ENCODE assay signal across 8 cellular contexts in the genomic region with DNA sequence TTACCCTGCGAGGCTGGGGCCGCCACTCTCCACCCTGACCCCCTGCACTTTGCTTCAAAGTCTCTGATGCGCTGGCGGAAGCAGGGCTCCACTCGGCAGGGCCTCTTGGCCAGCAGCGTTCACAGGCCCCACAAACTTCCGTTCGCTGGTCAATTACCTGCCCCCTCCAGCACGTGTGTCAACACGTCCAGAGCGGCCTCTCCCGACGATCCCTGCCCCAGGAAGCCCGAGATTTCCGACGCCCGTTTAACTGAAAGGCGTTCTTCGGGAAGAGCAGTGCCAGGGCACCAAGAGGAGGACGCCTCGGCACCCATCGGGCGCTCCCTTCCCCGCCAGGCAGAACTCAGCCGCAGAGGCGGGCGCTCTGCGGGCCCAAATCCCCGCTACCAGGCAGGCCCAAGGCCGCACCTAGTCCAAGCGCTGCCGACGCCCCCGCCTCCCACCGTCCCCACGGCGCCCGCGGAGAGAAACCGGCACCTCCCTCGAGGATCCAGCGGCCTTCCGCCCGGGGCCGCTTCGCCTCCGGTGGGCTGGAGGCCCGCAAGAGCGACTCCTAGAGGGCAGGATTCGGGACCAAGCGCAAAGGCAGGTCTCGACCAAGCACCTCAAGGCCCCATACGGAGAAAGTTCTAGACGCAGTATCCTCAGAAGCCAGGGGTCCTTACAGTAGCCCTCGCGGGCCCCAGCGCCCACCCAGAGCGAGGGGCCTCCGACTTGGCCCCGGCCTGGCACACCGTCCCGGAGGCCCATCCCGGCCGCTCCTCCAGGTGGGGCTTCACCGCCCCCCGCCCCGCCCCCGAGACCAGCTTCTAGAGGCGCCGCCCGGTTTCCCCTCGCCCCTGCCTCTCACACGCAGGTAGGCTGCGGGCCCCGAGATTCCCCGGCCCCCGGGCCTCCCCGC. TPM values are rescaled to one million over a fixed set of nuclear protein-coding genes. Genes with fewer than 3 reads are reported as not detected.
DNase-seq lines count a peak whose midpoint lies in the region; ATAC-seq, FAIRE-seq and TF ChIP-seq lines count a peak whose summit lies in the region.

No MANE protein-coding gene starts in this region.

- in situ Hi-C loops in GM12878 (cut with MboI): no loop called here

- intact Hi-C loops in GM12878 (cut with micrococcal nuclease; ENCODE audit: unreplicated experiment): loop anchor here (5.0 kb wide), 1 partner anchor 204 kb away; the partner anchor contains the start of gene ARHGAP4

- DNase-seq in DMS53 (lab: John Stamatoyannopoulos, UW) (peak; percentile 83), HT-29 (ENCODE audit: low spot score) (peak; percentile 78), SK-N-DZ (ENCODE audit: low spot score) (peak; percentile 58), GM12878 (ENCODE audit: low read depth, low spot score) (no peak), keratinocyte (ENCODE audit: low read depth, low spot score) (no peak), 8988T (no peak)
- peak; percentile 47 to 63 for DNase-seq in stimulated activated CD4-positive, alpha-beta T cell treated with anti-CD3 and anti-CD28 coated beads, Interleukin-4, amount 100 ng/mL, for 48 hours (ENCODE audit: low read depth in 2 of 2)

- RAD21 ChIA-PET in GM12878 (lab: Charles Lee; ENCODE audit: unreplicated experiment): interaction anchor here (0.6 to 1.3 kb wide), 2 partner anchors 36 to 37 kb away, joined by 3 to 4 read pairs; partner anchors contain the start of gene SLC6A8

- H3K27ac ChIP-seq in GM12878 (ENCODE audit: control insufficient read depth, insufficient read depth): peak overlapping the region; percentile 41
- peak overlapping the region; percentile 82 for H3K27ac ChIP-seq in keratinocyte (ENCODE audit: control insufficient read depth, insufficient read depth, low read length)

- FAIRE-seq in GM12878 (lab: Jason Lieb, UNC) (peak; percentile 7), keratinocyte (lab: Jason Lieb, UNC) (no peak)

- H3K4me3 ChIP-seq in GM12878 (peak overlapping the region; percentile 70), keratinocyte (ENCODE audit: control insufficient read depth in 2 of 3, extremely low read depth in 1 of 3, insufficient read depth in 2 of 3, low read depth in 1 of 3, low read length in 3 of 3) (peak overlapping the region; percentile 63 to 83 (median 72))

- H3K9me1 ChIP-seq in keratinocyte (ENCODE audit: control insufficient read depth, extremely low read depth, insufficient read depth, low read length): no peaks in the 10 kb centered on the region

- TF ChIP-seq CTCF in GM12878 (IDR thresholded peaks at IDR 0.05 in 2 of 3, conservative IDR thresholded peaks at IDR 0.05 in 1 of 3; ENCODE audit: control insufficient read depth in 2 of 3, extremely low read depth in 1 of 3, insufficient read depth in 1 of 3, low read depth in 3 of 3, low read length in 3 of 3): peak; percentile 36 to 48 (median 42); a peak in 4 of 6 replicates
- peak in 1 of 3 experiments; percentile 31 for TF ChIP-seq CTCF in keratinocyte (optimal IDR thresholded peaks at IDR 0.05 in 1 of 3, IDR thresholded peaks at IDR 0.05 in 1 of 3, conservative IDR thresholded peaks at IDR 0.05 in 1 of 3; ENCODE audit: extremely low read depth in 1 of 3, insufficient read depth in 2 of 3, low read length in 3 of 3)

- no peaks in the 10 kb centered on the region for H4K20me1 ChIP-seq in GM12878 (ENCODE audit: control insufficient read depth, insufficient read depth)
- H4K20me1 ChIP-seq in keratinocyte (ENCODE audit: control insufficient read depth, extremely low read depth, insufficient read depth, low read length): peaks cover 2% of the 10 kb centered on the region

- peak; percentile 6; the same call in 1 of the 2 replicates for TF ChIP-seq POLR2A in GM12878 (IDR thresholded peaks at IDR 0.05; ENCODE audit: low read depth, low read length)

- POLR2A ChIA-PET in GM12878 (lab: Charles Lee): no interaction called here

- H3K9me3 ChIP-seq in GM12878 (replicated peaks; ENCODE audit: control insufficient read depth, insufficient read depth, low read length) (no peaks in the 10 kb centered on the region; the same call in 2 of the 3 replicates), keratinocyte (ENCODE audit: control insufficient read depth, low read depth, low read length) (no peaks in the 10 kb centered on the region)

- peaks cover 4 to 6% of the 10 kb centered on the region in 2 experiments; a peak in 3 of 4 replicates for H3K36me3 ChIP-seq in GM12878 (ENCODE audit: control insufficient read depth in 2 of 2, insufficient read depth in 2 of 2, low read length in 1 of 2)
- peaks cover 1 to 9% of the 10 kb centered on the region in 2 experiments for H3K36me3 ChIP-seq in keratinocyte (ENCODE audit: control insufficient read depth in 2 of 2, extremely low read depth in 1 of 2, insufficient read depth in 2 of 2, low read length in 2 of 2)

- dilution Hi-C loops in keratinocyte (cut with MboI; ENCODE audit: extremely low pct_ligation_motif_present, low sequenced_read_pairs): no loop called here

- no TSS peak for BruUV-seq in GM12878 (replicated peaks; lab: Mats Ljungman, UMichigan)

- ATAC-seq in GM21381 (IDR thresholded peaks at IDR 0.05; ENCODE audit: unreplicated experiment): peak; percentile 26
- peak; percentile 51 for ATAC-seq in GM12878

- TF ChIP-seq EP300 in GM12878 (IDR thresholded peaks at IDR 0.05; ENCODE audit: borderline replicate concordance in 1 of 2, control insufficient read depth in 1 of 2, low read depth in 2 of 2, low read length in 2 of 2): no peak

- 37% methylated on average over 63 of the region's 78 CpGs for WGBS in GM12878 (ENCODE audit: insufficient coverage, insufficient replicate concordance, low lambda C conversion rate, missing lambda C conversion rate)

- no peaks in the 10 kb centered on the region for H3K27me3 ChIP-seq in GM12878 (replicated peaks in 1 of 2; ENCODE audit: control insufficient read depth in 2 of 2, insufficient read depth in 2 of 2, low read length in 1 of 2)
- no peaks in the 10 kb centered on the region for H3K27me3 ChIP-seq in keratinocyte (ENCODE audit: control insufficient read depth, extremely low read depth, insufficient read depth, low read length)

- H3K4me1 ChIP-seq in GM12878 (ENCODE audit: control insufficient read depth, insufficient read depth, low read length): peaks cover 30% of the 10 kb centered on the region
- peaks cover 35% of the 10 kb centered on the region for H3K4me1 ChIP-seq in keratinocyte (ENCODE audit: control insufficient read depth, extremely low read depth, insufficient read depth, low read length)

- H3K79me2 ChIP-seq in GM12878 (ENCODE audit: control insufficient read depth, insufficient read depth, low read length) (peaks cover 17% of the 10 kb centered on the region), keratinocyte (ENCODE audit: control insufficient read depth, insufficient read depth, low read length) (peaks cover 27% of the 10 kb centered on the region)

- H2AFZ ChIP-seq in GM12878 (ENCODE audit: control insufficient read depth, low read depth, low read length) (peak overlapping the region; percentile 52; the same call in 1 of the 2 replicates), keratinocyte (ENCODE audit: control insufficient read depth, low read length) (no peak overlapping the region)

- no peak for TF ChIP-seq RAD21 in GM12878 (IDR thresholded peaks at IDR 0.05; ENCODE audit: insufficient read depth, low read depth, low read length)

- SMC1A ChIA-PET in GM12878 (lab: Charles Lee; ENCODE audit: uncharacterized antibody, unreplicated experiment): no interaction called here

- H3K9ac ChIP-seq in GM12878 (ENCODE audit: control insufficient read depth, insufficient read depth, low read length): peak overlapping the region; percentile 60
- peak overlapping the region; percentile 78 for H3K9ac ChIP-seq in keratinocyte (ENCODE audit: control insufficient read depth, extremely low read depth, insufficient read depth, low read length)

- H3K4me2 ChIP-seq in GM12878 (ENCODE audit: control insufficient read depth, insufficient read depth) (peak overlapping the region; percentile 32; the same call in 1 of the 2 replicates), keratinocyte (ENCODE audit: control insufficient read depth, extremely low read depth, insufficient read depth, low read depth, low read length) (peak overlapping the region; percentile 86)

- CTCF ChIA-PET in GM12878 (lab: Yijun Ruan, JAX): no interaction called here

RNA-seq across cellular contexts. Expression of gene BCAP31, which starts 0.6 kb away (rescaled TPM):
- 387 and 409 TPM in 2 replicates for total RNA-seq in HT-29 (2014; rRNA removed; shearing (Covaris generic))
- polyA plus RNA-seq in SK-N-DZ (2014; cell fraction: cytosol; rRNA removed): 136 and 164 TPM in 2 replicates
- polyA plus RNA-seq in SK-N-DZ (2014; cell fraction: nucleus; rRNA removed): 43.7 and 77.0 TPM in 2 replicates
- 51.0 and 52.3 TPM in 2 replicates for total RNA-seq in GM12878 (2013; cell fraction: nucleolus; rRNA removed)
- 62.7 and 72.8 TPM in 2 replicates for total RNA-seq in GM12878 (2014; rRNA removed)
- 61.5 and 63.1 TPM in 2 replicates for total RNA-seq in GM12878 (2014; rRNA removed; fragmentation: Illumina TruSeq; extraction: Trizol)
- total RNA-seq in GM12878 (2021): 104 and 109 TPM in 2 replicates
- polyA plus RNA-seq in GM12878 (2011; ENCODE audit: low read depth): 105 TPM
- 52.8 and 82.4 TPM in 2 replicates for polyA plus RNA-seq in GM12878 (2011; rRNA removed)
- 80.8 and 95.5 TPM in 2 replicates for polyA plus RNA-seq in GM12878 (2011; cell fraction: cytosol; rRNA removed)
- 56.0 and 56.2 TPM in 2 replicates for polyA plus RNA-seq in GM12878 (2011; cell fraction: nucleus; rRNA removed)
- 91.6 and 145 TPM in 2 replicates for polyA plus RNA-seq in GM12878 (2012)
- polyA plus RNA-seq in GM12878 (2014; fragmentation: Illumina TruSeq; extraction: Trizol): 73.4 and 78.7 TPM in 2 replicates
- 100 to 1,000 TPM; 201 to 246 TPM for polyA plus RNA-seq in GM12878 (2014; fragmentation: Nextera tagmentation; extraction: Ambion mirVana)
- 71.3 and 79.4 TPM in 2 replicates for polyA plus RNA-seq in GM12878 (2014; rRNA removed)
- polyA plus RNA-seq in GM12878 (2016; fragmentation: Nextera tagmentation; extraction: Ambion mirVana): 100 to 1,000 TPM; 163 to 166 TPM
- polyA minus RNA-seq in GM12878 (2011; rRNA and poly(A)+ RNA removed): 80.5 and 90.3 TPM in 2 replicates
- 25.3 and 32.3 TPM in 2 replicates for polyA minus RNA-seq in GM12878 (2011; cell fraction: cytosol; rRNA and poly(A)+ RNA removed)
- polyA minus RNA-seq in GM12878 (2011; cell fraction: nucleus; rRNA and poly(A)+ RNA removed): 14.9 and 28.0 TPM in 2 replicates
- polyA plus RNA-seq in keratinocyte: 260 to 267 TPM (median 262 TPM) in 3 replicates
- polyA plus RNA-seq in keratinocyte (2011; ENCODE audit: low read depth): 151 TPM
- polyA plus RNA-seq in keratinocyte (2011; cell fraction: cytosol; rRNA removed): 238 and 264 TPM in 2 replicates
- 373 and 377 TPM in 2 replicates for polyA plus RNA-seq in keratinocyte (2011; cell fraction: nucleus; rRNA removed)
- polyA plus RNA-seq in keratinocyte (2012; ENCODE audit: low replicate concordance): 285 and 352 TPM in 2 replicates
- polyA minus RNA-seq in keratinocyte: 247 to 367 TPM (median 298 TPM) in 3 replicates
- polyA minus RNA-seq in keratinocyte (2011; cell fraction: cytosol; rRNA and poly(A)+ RNA removed): 181 TPM
- 111 and 169 TPM in 2 replicates for polyA minus RNA-seq in keratinocyte (2011; cell fraction: nucleus; rRNA and poly(A)+ RNA removed)

RNA-seq across cellular contexts. Expression of gene ABCD1, which starts 1.1 kb away (rescaled TPM):
- 28.2 and 31.6 TPM in 2 replicates for total RNA-seq in HT-29 (2014; rRNA removed; shearing (Covaris generic))
- 7.7 and 10.2 TPM in 2 replicates for polyA plus RNA-seq in SK-N-DZ (2014; cell fraction: cytosol; rRNA removed)
- 12.3 and 13.9 TPM in 2 replicates for polyA plus RNA-seq in SK-N-DZ (2014; cell fraction: nucleus; rRNA removed)
- 10.6 and 14.9 TPM in 2 replicates for total RNA-seq in GM12878 (2013; cell fraction: nucleolus; rRNA removed)
- total RNA-seq in GM12878 (2014; rRNA removed) (3.8 and 5.1 TPM in 2 replicates), GM12878 (2014; rRNA removed; fragmentation: Illumina TruSeq; extraction: Trizol) (1.4 and 1.8 TPM in 2 replicates), GM12878 (2021) (6.5 and 6.8 TPM in 2 replicates)
- polyA plus RNA-seq in GM12878 (2011; ENCODE audit: low read depth): 1.9 TPM
- polyA plus RNA-seq in GM12878 (2011; rRNA removed) (0.55 and 1.3 TPM in 2 replicates), GM12878 (2014; fragmentation: Illumina TruSeq; extraction: Trizol) (0.19 and 0.96 TPM in 2 replicates), GM12878 (2014; fragmentation: Nextera tagmentation; extraction: Ambion mirVana) (under 1 TPM; 0.13 to 0.35 TPM), GM12878 (2014; rRNA removed) (3.9 and 5.1 TPM in 2 replicates), GM12878 (2016; fragmentation: Nextera tagmentation; extraction: Ambion mirVana) (1 to 10 TPM; 1.4 to 1.6 TPM), keratinocyte (0.81 to 2.0 TPM (median 0.86 TPM) in 3 replicates)
- 1.6 and 1.9 TPM in 2 replicates for polyA plus RNA-seq in GM12878 (2011; cell fraction: cytosol; rRNA removed)
- polyA plus RNA-seq in GM12878 (2011; cell fraction: nucleus; rRNA removed): 8.1 and 9.6 TPM in 2 replicates
- polyA plus RNA-seq in GM12878 (2012): 3.9 and 4.1 TPM in 2 replicates
- 2.3 and 4.7 TPM in 2 replicates for polyA minus RNA-seq in GM12878 (2011; rRNA and poly(A)+ RNA removed)
- 2.3 and 2.5 TPM in 2 replicates for polyA minus RNA-seq in GM12878 (2011; cell fraction: cytosol; rRNA and poly(A)+ RNA removed)
- 6.9 and 13.2 TPM in 2 replicates for polyA minus RNA-seq in GM12878 (2011; cell fraction: nucleus; rRNA and poly(A)+ RNA removed)
- polyA plus RNA-seq in keratinocyte (2011; ENCODE audit: low read depth): 0.32 TPM
- polyA plus RNA-seq in keratinocyte (2011; cell fraction: cytosol; rRNA removed): 0.78 and 1.8 TPM in 2 replicates
- 3.2 TPM in 2 replicates for polyA plus RNA-seq in keratinocyte (2011; cell fraction: nucleus; rRNA removed)
- 1.3 and 3.9 TPM in 2 replicates for polyA plus RNA-seq in keratinocyte (2012; ENCODE audit: low replicate concordance)
- polyA minus RNA-seq in keratinocyte: 2.1 to 6.0 TPM (median 2.9 TPM) in 3 replicates
- polyA minus RNA-seq in keratinocyte (2011; cell fraction: cytosol; rRNA and poly(A)+ RNA removed): 3.5 TPM
- 4.3 and 7.4 TPM in 2 replicates for polyA minus RNA-seq in keratinocyte (2011; cell fraction: nucleus; rRNA and poly(A)+ RNA removed)

RNA-seq across cellular contexts. Expression of gene SLC6A8, which starts 35.9 kb away (rescaled TPM):
- 98.8 and 127 TPM in 2 replicates for total RNA-seq in HT-29 (2014; rRNA removed; shearing (Covaris generic))
- polyA plus RNA-seq in SK-N-DZ (2014; cell fraction: cytosol; rRNA removed): 18.4 and 31.5 TPM in 2 replicates
- polyA plus RNA-seq in SK-N-DZ (2014; cell fraction: nucleus; rRNA removed): 71.2 and 118 TPM in 2 replicates
- total RNA-seq in GM12878 (2013; cell fraction: nucleolus; rRNA removed): 1.2 and 1.4 TPM in 2 replicates
- total RNA-seq in GM12878 (2014; rRNA removed) (not detected in 2 replicates), GM12878 (2014; rRNA removed; fragmentation: Illumina TruSeq; extraction: Trizol) (not detected in 2 replicates), GM12878 (2021) (0.29 and 0.72 TPM in 2 replicates)
- 0.75 TPM for polyA plus RNA-seq in GM12878 (2011; ENCODE audit: low read depth)
- polyA plus RNA-seq in GM12878 (2011; rRNA removed) (0.23 and 0.30 TPM in 2 replicates), GM12878 (2014; fragmentation: Illumina TruSeq; extraction: Trizol) (0.01 TPM in 1 of 2 replicates, not detected in the other), GM12878 (2014; fragmentation: Nextera tagmentation; extraction: Ambion mirVana) (not detected), GM12878 (2014; rRNA removed) (0.06 TPM in 1 of 2 replicates, not detected in the other), GM12878 (2016; fragmentation: Nextera tagmentation; extraction: Ambion mirVana) (under 1 TPM in 1 of 2 experiments, not detected in 1; 0.10 TPM), keratinocyte (33.6 to 56.7 TPM (median 56.1 TPM) in 3 replicates)
- 0.32 and 0.57 TPM in 2 replicates for polyA plus RNA-seq in GM12878 (2011; cell fraction: cytosol; rRNA removed)
- polyA plus RNA-seq in GM12878 (2011; cell fraction: nucleus; rRNA removed): 1.4 and 2.3 TPM in 2 replicates
- polyA plus RNA-seq in GM12878 (2012): 2.0 TPM in 2 replicates
- 0.22 and 0.67 TPM in 2 replicates for polyA minus RNA-seq in GM12878 (2011; rRNA and poly(A)+ RNA removed)
- 1.2 and 1.4 TPM in 2 replicates for polyA minus RNA-seq in GM12878 (2011; cell fraction: cytosol; rRNA and poly(A)+ RNA removed)
- polyA minus RNA-seq in GM12878 (2011; cell fraction: nucleus; rRNA and poly(A)+ RNA removed): 0.12 and 0.48 TPM in 2 replicates
- 5.0 TPM for polyA plus RNA-seq in keratinocyte (2011; ENCODE audit: low read depth)
- polyA plus RNA-seq in keratinocyte (2011; cell fraction: cytosol; rRNA removed): 36.1 and 67.5 TPM in 2 replicates
- 134 and 177 TPM in 2 replicates for polyA plus RNA-seq in keratinocyte (2011; cell fraction: nucleus; rRNA removed)
- polyA plus RNA-seq in keratinocyte (2012; ENCODE audit: low replicate concordance): 44.7 and 84.3 TPM in 2 replicates
- 95.2 to 220 TPM (median 115 TPM) in 3 replicates for polyA minus RNA-seq in keratinocyte
- 109 TPM for polyA minus RNA-seq in keratinocyte (2011; cell fraction: cytosol; rRNA and poly(A)+ RNA removed)
- polyA minus RNA-seq in keratinocyte (2011; cell fraction: nucleus; rRNA and poly(A)+ RNA removed): 101 and 107 TPM in 2 replicates

RNA-seq across cellular contexts. Expression of gene PLXNB3, which starts 40.4 kb away (rescaled TPM):
- 7.0 and 10.3 TPM in 2 replicates for total RNA-seq in HT-29 (2014; rRNA removed; shearing (Covaris generic))
- polyA plus RNA-seq in SK-N-DZ (2014; cell fraction: cytosol; rRNA removed): 0.53 and 1.4 TPM in 2 replicates
- polyA plus RNA-seq in SK-N-DZ (2014; cell fraction: nucleus; rRNA removed): 6.2 and 8.0 TPM in 2 replicates
- total RNA-seq in GM12878 (2013; cell fraction: nucleolus; rRNA removed): 0.31 TPM in 1 of 2 replicates, not detected in the other
- total RNA-seq in GM12878 (2014; rRNA removed) (not detected in 2 replicates), GM12878 (2014; rRNA removed; fragmentation: Illumina TruSeq; extraction: Trizol) (not detected in 2 replicates), GM12878 (2021) (0.21 and 0.53 TPM in 2 replicates)
- 0.31 TPM for polyA plus RNA-seq in GM12878 (2011; ENCODE audit: low read depth)
- polyA plus RNA-seq in GM12878 (2011; rRNA removed) (0.14 and 0.20 TPM in 2 replicates), GM12878 (2014; fragmentation: Illumina TruSeq; extraction: Trizol) (0.18 TPM in 1 of 2 replicates, not detected in the other), GM12878 (2014; fragmentation: Nextera tagmentation; extraction: Ambion mirVana) (not detected), GM12878 (2014; rRNA removed) (0.62 and 0.68 TPM in 2 replicates), GM12878 (2016; fragmentation: Nextera tagmentation; extraction: Ambion mirVana) (under 1 TPM; 0.06 to 0.43 TPM), keratinocyte (7.2 to 14.4 TPM (median 8.6 TPM) in 3 replicates)
- polyA plus RNA-seq in GM12878 (2011; cell fraction: cytosol; rRNA removed): 0.09 and 0.38 TPM in 2 replicates
- polyA plus RNA-seq in GM12878 (2011; cell fraction: nucleus; rRNA removed): 3.5 and 3.7 TPM in 2 replicates
- polyA plus RNA-seq in GM12878 (2012): 0.19 and 0.79 TPM in 2 replicates
- polyA minus RNA-seq in GM12878 (2011; rRNA and poly(A)+ RNA removed): 0.82 TPM in 1 of 2 replicates, not detected in the other
- 0.94 TPM in 1 of 2 replicates, not detected in the other for polyA minus RNA-seq in GM12878 (2011; cell fraction: cytosol; rRNA and poly(A)+ RNA removed)
- 0.36 and 0.48 TPM in 2 replicates for polyA minus RNA-seq in GM12878 (2011; cell fraction: nucleus; rRNA and poly(A)+ RNA removed)
- 8.8 TPM for polyA plus RNA-seq in keratinocyte (2011; ENCODE audit: low read depth)
- 1.8 and 3.8 TPM in 2 replicates for polyA plus RNA-seq in keratinocyte (2011; cell fraction: cytosol; rRNA removed)
- 41.3 and 62.6 TPM in 2 replicates for polyA plus RNA-seq in keratinocyte (2011; cell fraction: nucleus; rRNA removed)
- 8.4 and 10.0 TPM in 2 replicates for polyA plus RNA-seq in keratinocyte (2012; ENCODE audit: low replicate concordance)
- polyA minus RNA-seq in keratinocyte: 15.3 to 21.0 TPM (median 19.4 TPM) in 3 replicates
- 9.6 TPM for polyA minus RNA-seq in keratinocyte (2011; cell fraction: cytosol; rRNA and poly(A)+ RNA removed)
- 20.2 TPM in 2 replicates for polyA minus RNA-seq in keratinocyte (2011; cell fraction: nucleus; rRNA and poly(A)+ RNA removed)

RNA-seq across cellular contexts. Expression of gene PNCK, which starts 50.0 kb away (rescaled TPM):
- 0.99 and 1.1 TPM in 2 replicates for total RNA-seq in HT-29 (2014; rRNA removed; shearing (Covaris generic))
- 3.5 and 6.9 TPM in 2 replicates for polyA plus RNA-seq in SK-N-DZ (2014; cell fraction: cytosol; rRNA removed)
- polyA plus RNA-seq in SK-N-DZ (2014; cell fraction: nucleus; rRNA removed): 33.5 and 43.9 TPM in 2 replicates
- total RNA-seq in GM12878 (2013; cell fraction: nucleolus; rRNA removed): 0.66 and 1.4 TPM in 2 replicates
- not detected in 2 replicates for total RNA-seq in GM12878 (2014; rRNA removed)
- total RNA-seq in GM12878 (2014; rRNA removed; fragmentation: Illumina TruSeq; extraction: Trizol): not detected in 2 replicates
- total RNA-seq in GM12878 (2021): 0.21 TPM in 1 of 2 replicates, not detected in the other
- polyA plus RNA-seq in GM12878 (2011; ENCODE audit: low read depth): 0.29 TPM
- polyA plus RNA-seq in GM12878 (2011; rRNA removed): 0.40 and 0.67 TPM in 2 replicates
- polyA plus RNA-seq in GM12878 (2011; cell fraction: cytosol; rRNA removed): 0.70 and 0.87 TPM in 2 replicates
- polyA plus RNA-seq in GM12878 (2011; cell fraction: nucleus; rRNA removed): 4.1 and 6.0 TPM in 2 replicates
- polyA plus RNA-seq in GM12878 (2012): 0.51 and 1.2 TPM in 2 replicates
- polyA plus RNA-seq in GM12878 (2014; fragmentation: Illumina TruSeq; extraction: Trizol): 0.54 TPM in 1 of 2 replicates, not detected in the other
- not detected for polyA plus RNA-seq in GM12878 (2014; fragmentation: Nextera tagmentation; extraction: Ambion mirVana)
- not detected in 2 replicates for polyA plus RNA-seq in GM12878 (2014; rRNA removed)
- not detected for polyA plus RNA-seq in GM12878 (2016; fragmentation: Nextera tagmentation; extraction: Ambion mirVana)
- polyA minus RNA-seq in GM12878 (2011; rRNA and poly(A)+ RNA removed): 0.26 and 0.59 TPM in 2 replicates
- not detected in 2 replicates for polyA minus RNA-seq in GM12878 (2011; cell fraction: cytosol; rRNA and poly(A)+ RNA removed)
- 0.48 and 0.67 TPM in 2 replicates for polyA minus RNA-seq in GM12878 (2011; cell fraction: nucleus; rRNA and poly(A)+ RNA removed)
- polyA plus RNA-seq in keratinocyte: 0.05 to 0.37 TPM (median 0.24 TPM) in 3 replicates
- not detected for polyA plus RNA-seq in keratinocyte (2011; ENCODE audit: low read depth)
- 0.14 TPM in 1 of 2 replicates, not detected in the other for polyA plus RNA-seq in keratinocyte (2011; cell fraction: cytosol; rRNA removed)
- polyA plus RNA-seq in keratinocyte (2011; cell fraction: nucleus; rRNA removed): 0.90 and 1.5 TPM in 2 replicates
- 0.25 TPM in 1 of 2 replicates, not detected in the other for polyA plus RNA-seq in keratinocyte (2012; ENCODE audit: low replicate concordance)
- 0.10 TPM in 1 of 3 replicates, not detected in the others for polyA minus RNA-seq in keratinocyte
- not detected for polyA minus RNA-seq in keratinocyte (2011; cell fraction: cytosol; rRNA and poly(A)+ RNA removed)
- polyA minus RNA-seq in keratinocyte (2011; cell fraction: nucleus; rRNA and poly(A)+ RNA removed): not detected in 2 replicates

Comparison
In these comparisons a context has a peak if more than half of its experiments do, and no peak if none do; other contexts are left out.
1. DNase-seq: peak in DMS53 (single experiment), HT-29 (single experiment), SK-N-DZ (single experiment) and stimulated activated CD4-positive, alpha-beta T cell treated with anti-CD3 and anti-CD28 coated beads, Interleukin-4, amount 100 ng/mL, for 48 hours (2 of 2); none in GM12878 (single experiment), keratinocyte (single experiment) and 8988T (single experiment).
2. RNA of gene SLC6A8, which starts 35.9 kb away (total RNA-seq): 98.8 to 127 TPM in HT-29; 0.29 to 1.4 TPM in GM12878; every median in the first group is over 10 times any median in the second.